Comparison of ENCODE assay signal across 11 cellular contexts in genomic region chr2:84878896-84879594, GRCh38. TPM values are rescaled to one million over a fixed set of nuclear protein-coding genes. Genes with fewer than 3 reads are reported as not detected.
DNase-seq lines count a peak whose midpoint lies in the region; ATAC-seq and TF ChIP-seq lines count a peak whose summit lies in the region.
"Had no signal": no experiment of that assay in that cellular context is flagged by ENCODE, and none has a peak within 500 bp of the region (broad histone marks: within the 10 kb centered on the region; RNA-seq: fewer than 3 reads in every experiment).

No MANE protein-coding gene starts in this region.

- peak overlapping the region; percentile 52 for H3K9ac ChIP-seq in mesenchymal stem cell (ENCODE audit: low read length)

- no peak overlapping the region for H2BK120ac ChIP-seq in mesenchymal stem cell (ENCODE audit: low read depth, low read length)

- WGBS in mesenchymal stem cell, result 92% methylated on average over 6 of the region's 7 CpGs
- 49 to 60% methylated on average over 1 to 7 of the region's 7 CpGs for WGBS in transverse colon (ENCODE audit: low coverage in 1 of 2), 2 donors

- H3K27me3 ChIP-seq in right atrium auricular region (peaks cover 8 to 12% of the 10 kb centered on the region in 2 donors), mesenchymal stem cell (ENCODE audit: control insufficient read depth in 1 of 2, insufficient read depth in 1 of 2, low read length in 2 of 2) (peaks cover 8 to 16% of the 10 kb centered on the region in 2 experiments), transverse colon (peaks cover 15% of the 10 kb centered on the region)

- no peaks in the 10 kb centered on the region for H3K9me3 Mint-ChIP-seq in activated naive CD8-positive, alpha-beta T cell (ENCODE audit: low read depth)

- TF ChIP-seq EP300 in transverse colon (IDR thresholded peaks at IDR 0.05; ENCODE audit: low read depth), result no peak

- no peak overlapping the region for H2AFZ ChIP-seq in mesenchymal stem cell (ENCODE audit: low read depth, low read length)

- no peak for ATAC-seq in left ventricle myocardium superior
- ATAC-seq in GM18511 (IDR thresholded peaks at IDR 0.05; ENCODE audit: unreplicated experiment), result no peak
- ATAC-seq in GM18868 (IDR thresholded peaks at IDR 0.05; ENCODE audit: unreplicated experiment), result no peak

- H3K4me1 ChIP-seq in right atrium auricular region (peaks cover 0 to 30% of the 10 kb centered on the region in 2 donors), mesenchymal stem cell (ENCODE audit: control insufficient read depth, insufficient read depth, low read depth, low read length) (peaks cover 18% of the 10 kb centered on the region), transverse colon (peaks cover 0 to 25% (median 14%) of the 10 kb centered on the region in 4 donors)

- no peak overlapping the region for H3K14ac ChIP-seq in mesenchymal stem cell (ENCODE audit: low read length in 2 of 2)

- peaks cover 11% of the 10 kb centered on the region for H3K36me3 Mint-ChIP-seq in activated naive CD8-positive, alpha-beta T cell

- TF ChIP-seq POLR2A in transverse colon (IDR thresholded peaks at IDR 0.05), result no peak

- H3K4me1 Mint-ChIP-seq in activated naive CD8-positive, alpha-beta T cell (ENCODE audit: low read depth), result peaks cover 77% of the 10 kb centered on the region

- no peak overlapping the region for H4K8ac ChIP-seq in mesenchymal stem cell (ENCODE audit: low read length)

- no peak overlapping the region for H3K18ac ChIP-seq in mesenchymal stem cell (ENCODE audit: low read depth in 1 of 2, low read length in 2 of 2)

- TF ChIP-seq CTCF in right atrium auricular region (IDR thresholded peaks at IDR 0.05) (no peak), transverse colon (IDR thresholded peaks at IDR 0.05) (no peak)

- in situ Hi-C loops in transverse colon (cut with MboI; ENCODE audit: low pct_ligation_motif_present in 1 of 4, low pct_unique_long_range_greater_than_20kb in 1 of 4, low sequenced_read_pairs in 3 of 4), result loop anchor here in 1 of 4 donors (10.0 kb wide), 1 partner anchor 384 kb away; no protein-coding TSS in a partner anchor

- no peak overlapping the region for H2BK5ac ChIP-seq in mesenchymal stem cell (ENCODE audit: low read depth, low read length, poor library complexity, severe bottlenecking)

- H2BK15ac ChIP-seq in mesenchymal stem cell (ENCODE audit: low read depth, poor library complexity, severe bottlenecking), result no peak overlapping the region

- peak overlapping the region; percentile 95 for H3K27ac Mint-ChIP-seq in activated naive CD8-positive, alpha-beta T cell

- H4K91ac ChIP-seq in mesenchymal stem cell (ENCODE audit: low read length), result no peak overlapping the region

- H3K27me3 Mint-ChIP-seq in activated naive CD8-positive, alpha-beta T cell, result no peaks in the 10 kb centered on the region

- no peak overlapping the region for H3K4ac ChIP-seq in mesenchymal stem cell (ENCODE audit: low read depth in 1 of 2, low read length in 2 of 2)

- H3K4me2 ChIP-seq in mesenchymal stem cell (ENCODE audit: low read length, poor library complexity, severe bottlenecking), result no peak overlapping the region

- H3K4me3 ChIP-seq in right atrium auricular region (no peak overlapping the region), mesenchymal stem cell (ENCODE audit: insufficient read depth in 1 of 2, low read depth in 1 of 2, low read length in 2 of 2) (peak overlapping the region in 1 of 2 experiments; percentile 72), transverse colon (peak overlapping the region in 3 of 4 donors; percentile 57 to 75 (median 73))

- H2AK5ac ChIP-seq in mesenchymal stem cell (ENCODE audit: low read length, severe bottlenecking), result no peak overlapping the region

- H3K36me3 ChIP-seq in right atrium auricular region (no peaks in the 10 kb centered on the region), mesenchymal stem cell (ENCODE audit: control insufficient read depth in 1 of 2, insufficient read depth in 2 of 2, low read depth in 1 of 2, low read length in 2 of 2) (peaks cover 0 to 3% of the 10 kb centered on the region in 2 experiments), transverse colon (no peaks in the 10 kb centered on the region)
- H3K36me3 ChIP-seq: esophagus muscularis mucosa, neutrophil had no signal

- H3K23ac ChIP-seq in mesenchymal stem cell (ENCODE audit: low read length in 2 of 2), result no peak overlapping the region

- intact Hi-C loops in left ventricle myocardium superior (cut with micrococcal nuclease) (no loop called here), transverse colon (cut with DNase I; ENCODE audit: low total_unique reads) (no loop called here)

- H2BK12ac ChIP-seq in mesenchymal stem cell (ENCODE audit: low read length in 2 of 2), result no peak overlapping the region

- peak; percentile 46 for DNase-seq in right atrium auricular region (ENCODE audit: low spot score)
- no peak for DNase-seq in left ventricle myocardium superior
- DNase-seq in mesenchymal stem cell, result no peak
- DNase-seq in transverse colon, result no peak
- no peak for DNase-seq in stimulated activated CD8-positive, alpha-beta memory T cell treated with anti-CD3 and anti-CD28 coated beads, Interleukin-4, amount 100 ng/mL, for 48 hours
- DNase-seq: substantia nigra had no signal

- H3K4me3 Mint-ChIP-seq in activated naive CD8-positive, alpha-beta T cell, result peak overlapping the region; percentile 96

- H3K27ac ChIP-seq in right atrium auricular region, result no peak overlapping the region
- no peak overlapping the region for H3K27ac ChIP-seq in mesenchymal stem cell (ENCODE audit: low read length, poor library complexity, severe bottlenecking)
- peak overlapping the region; percentile 76 to 92 (median 86) for H3K27ac ChIP-seq in transverse colon
- H3K27ac ChIP-seq: esophagus muscularis mucosa, neutrophil had no signal

- H3K9me3 ChIP-seq in right atrium auricular region (no peaks in the 10 kb centered on the region), mesenchymal stem cell (ENCODE audit: control insufficient read depth, low read length) (no peaks in the 10 kb centered on the region), transverse colon (no peaks in the 10 kb centered on the region)
- H3K9me3 ChIP-seq: esophagus muscularis mucosa, neutrophil had no signal

- no peaks in the 10 kb centered on the region for H3K79me1 ChIP-seq in mesenchymal stem cell (replicated peaks; ENCODE audit: low read length, poor library complexity, severe bottlenecking)

RNA-seq across cellular contexts. Expression of gene TRABD2A, which starts 1.8 kb away (rescaled TPM):
- 1 to 10 TPM; 1.2 to 1.7 TPM for total RNA-seq in right atrium auricular region
- total RNA-seq in left ventricle myocardium superior, result 0.62 TPM
- polyA plus RNA-seq in mesenchymal stem cell (2013, experiment 1 of 2), result 6.6 TPM
- 6.3 TPM for polyA plus RNA-seq in mesenchymal stem cell (2013, experiment 2 of 2)
- 100 to 1,000 TPM in 2 of 4 donors, 10 to 100 TPM in 2; 21.3 to 230 (median 76.5) TPM for total RNA-seq in transverse colon

RNA-seq across cellular contexts. Expression of gene TMSB10, which starts 26.4 kb away (rescaled TPM):
- total RNA-seq in right atrium auricular region (1,000 to 10,000 TPM; 1,113 to 1,769 TPM), left ventricle myocardium superior (450 TPM), transverse colon (1,000 to 10,000 TPM; 1,619 to 4,787 (median 3,693) TPM)
- 4,228 TPM for polyA plus RNA-seq in mesenchymal stem cell (2013, experiment 1 of 2)
- 4,226 TPM for polyA plus RNA-seq in mesenchymal stem cell (2013, experiment 2 of 2)

Comparison
In these comparisons a context has a peak if more than half of its experiments do, and no peak if none do; other contexts are left out.
1. H3K27ac ChIP-seq: peak in transverse colon (4 of 4); none in right atrium auricular region (0 of 2) and mesenchymal stem cell (single experiment).
2. H3K4me3 ChIP-seq: peak in transverse colon (3 of 4); none in right atrium auricular region (0 of 2).
3. RNA of gene TRABD2A, which starts 1.8 kb away (total RNA-seq): 21.3 to 230 TPM in transverse colon; 1.2 to 1.7 TPM in right atrium auricular region and 0.62 TPM in left ventricle myocardium superior (single experiment); every median in the first group is over 4 times any median in the second.